ENCODE assay signal across 20 cellular contexts in the genomic region with DNA sequence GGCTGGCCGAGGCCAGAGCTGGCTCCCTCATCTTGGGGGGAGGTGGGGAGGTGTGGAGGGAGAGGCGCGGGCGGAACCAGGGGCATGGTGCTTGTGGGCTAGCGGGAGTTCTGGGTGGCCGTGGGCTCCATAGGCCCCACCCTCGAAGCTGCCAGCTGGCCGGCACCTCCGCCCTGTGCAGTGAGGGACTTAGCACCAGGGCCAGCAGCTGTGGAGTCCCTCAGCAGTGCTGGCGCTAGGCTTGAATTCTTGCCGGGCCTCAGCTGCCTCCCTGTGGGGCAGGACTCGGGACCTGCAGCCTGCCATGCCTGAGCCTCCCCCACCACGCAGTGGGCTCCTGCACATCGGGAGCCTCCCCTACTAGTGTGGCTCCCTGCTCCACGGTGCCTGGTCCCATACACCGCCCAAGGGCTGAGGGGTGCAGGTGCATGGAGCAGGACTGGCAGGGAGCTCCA.
DNase-seq lines count a peak whose midpoint lies in the region; ATAC-seq, FAIRE-seq and TF ChIP-seq lines count a peak whose summit lies in the region.
"Had no signal": no experiment of that assay in that cellular context is flagged by ENCODE, and none has a peak within 500 bp of the region (broad histone marks: within the 10 kb centered on the region; RNA-seq: fewer than 3 reads in every experiment).

No MANE protein-coding gene starts in this region.

- H4K91ac ChIP-seq in mesenchymal stem cell (ENCODE audit: low read length): no peak overlapping the region

- H3K9me3 ChIP-seq in kidney (ENCODE audit: control insufficient read depth in 1 of 2, low read length in 2 of 2) (no peaks in the 10 kb centered on the region), mesenchymal stem cell (ENCODE audit: control insufficient read depth, low read length) (no peaks in the 10 kb centered on the region), sigmoid colon (no peaks in the 10 kb centered on the region), upper lobe of right lung (no peaks in the 10 kb centered on the region), esophagus muscularis mucosa (no peaks in the 10 kb centered on the region)

- H2AK5ac ChIP-seq in mesenchymal stem cell (ENCODE audit: low read length, severe bottlenecking): peak overlapping the region; percentile 93

- H3K18ac ChIP-seq in mesenchymal stem cell (ENCODE audit: low read depth in 1 of 2, low read length in 2 of 2): no peak overlapping the region

- no peak for FAIRE-seq in kidney (lab: Jason Lieb, UNC)
- FAIRE-seq: GM12891, GM18507, H1 had no signal

- no peak for TF ChIP-seq CTCF in kidney (IDR thresholded peaks at IDR 0.05; ENCODE audit: borderline replicate concordance, extremely low read depth, insufficient read depth)
- no peak for TF ChIP-seq CTCF in sigmoid colon (IDR thresholded peaks at IDR 0.05)
- no peak for TF ChIP-seq CTCF in upper lobe of right lung (IDR thresholded peaks at IDR 0.05)
- no peak for TF ChIP-seq CTCF in esophagus muscularis mucosa (IDR thresholded peaks at IDR 0.05)

- peak; percentile 66 for DNase-seq in kidney
- DNase-seq in mesenchymal stem cell: no peak
- DNase-seq in sigmoid colon: peak; percentile 64
- no peak for DNase-seq in upper lobe of right lung
- no peak for DNase-seq in esophagus muscularis mucosa (ENCODE audit: extremely low spot score)
- DNase-seq: C1 segment of cervical spinal cord; Calu3; CD4-positive, alpha-beta memory T cell; COR-L47; DMS53; DMS79 treated with DMSO at 0.1 percent for 48 hours; GF-D8; GM23248; H7; HCEC 1CT had no signal

- H2BK5ac ChIP-seq in mesenchymal stem cell (ENCODE audit: low read depth, low read length, poor library complexity, severe bottlenecking): peak overlapping the region; percentile 39

- ATAC-seq in upper lobe of right lung (peak; percentile 47), GM21526 (IDR thresholded peaks at IDR 0.05; ENCODE audit: low FRiP score, unreplicated experiment) (no peak), HG02884 (IDR thresholded peaks at IDR 0.05; ENCODE audit: unreplicated experiment) (no peak)

- no peak overlapping the region for H2BK120ac ChIP-seq in mesenchymal stem cell (ENCODE audit: low read depth, low read length)

- intact Hi-C loops in kidney (cut with DNase I): no loop called here
- intact Hi-C loops in sigmoid colon (cut with DNase I): no loop called here
- intact Hi-C loops in upper lobe of right lung (cut with DNase I): no loop called here
- intact Hi-C loops in esophagus muscularis mucosa (cut with DNase I): no loop called here

- H3K9ac ChIP-seq in kidney (ENCODE audit: low read length in 2 of 2) (no peak overlapping the region), mesenchymal stem cell (ENCODE audit: low read length) (no peak overlapping the region)
- H3K9ac ChIP-seq: GM23248 had no signal

- no peak for TF ChIP-seq POLR2A in sigmoid colon (IDR thresholded peaks at IDR 0.05)
- no peak for TF ChIP-seq POLR2A in esophagus muscularis mucosa (IDR thresholded peaks at IDR 0.05; ENCODE audit: low read depth)

- H2BK12ac ChIP-seq in mesenchymal stem cell (ENCODE audit: low read length in 2 of 2): no peak overlapping the region

- TF ChIP-seq EP300 in sigmoid colon (IDR thresholded peaks at IDR 0.05): no peak
- no peak for TF ChIP-seq EP300 in esophagus muscularis mucosa (IDR thresholded peaks at IDR 0.05)

- H3K79me1 ChIP-seq in mesenchymal stem cell (replicated peaks; ENCODE audit: low read length, poor library complexity, severe bottlenecking): no peaks in the 10 kb centered on the region

- H2BK15ac ChIP-seq in mesenchymal stem cell (ENCODE audit: low read depth, poor library complexity, severe bottlenecking): no peak overlapping the region

- H3K4ac ChIP-seq in mesenchymal stem cell (ENCODE audit: low read depth in 1 of 2, low read length in 2 of 2): no peak overlapping the region

- no peak overlapping the region for H3K14ac ChIP-seq in mesenchymal stem cell (ENCODE audit: low read length in 2 of 2)

- no peak overlapping the region for H3K4me3 ChIP-seq in kidney (ENCODE audit: low read length in 2 of 2)
- H3K4me3 ChIP-seq in mesenchymal stem cell (ENCODE audit: insufficient read depth in 1 of 2, low read depth in 1 of 2, low read length in 2 of 2): no peak overlapping the region
- no peak overlapping the region for H3K4me3 ChIP-seq in sigmoid colon
- no peak overlapping the region for H3K4me3 ChIP-seq in upper lobe of right lung
- no peak overlapping the region for H3K4me3 ChIP-seq in esophagus muscularis mucosa
- H3K4me3 ChIP-seq: GM23248 had no signal

- H3K36me3 ChIP-seq in kidney (ENCODE audit: control insufficient read depth in 1 of 2, insufficient read depth in 2 of 2, low read length in 2 of 2) (no peaks in the 10 kb centered on the region), mesenchymal stem cell (ENCODE audit: control insufficient read depth in 1 of 2, insufficient read depth in 2 of 2, low read depth in 1 of 2, low read length in 2 of 2) (peaks cover 0 to 6% of the 10 kb centered on the region in 2 experiments), sigmoid colon (no peaks in the 10 kb centered on the region), upper lobe of right lung (no peaks in the 10 kb centered on the region), esophagus muscularis mucosa (no peaks in the 10 kb centered on the region)

- peaks cover 2 to 7% of the 10 kb centered on the region in 2 donors for H3K4me1 ChIP-seq in kidney (ENCODE audit: control insufficient read depth in 1 of 2, insufficient read depth in 1 of 2, low read depth in 1 of 2, low read length in 2 of 2)
- H3K4me1 ChIP-seq in mesenchymal stem cell (ENCODE audit: control insufficient read depth, insufficient read depth, low read depth, low read length): peaks cover 9% of the 10 kb centered on the region
- H3K4me1 ChIP-seq in sigmoid colon: no peaks in the 10 kb centered on the region
- H3K4me1 ChIP-seq in upper lobe of right lung: no peaks in the 10 kb centered on the region
- H3K4me1 ChIP-seq in esophagus muscularis mucosa: peaks cover 0 to 22% (median 0%) of the 10 kb centered on the region in 4 donors

- H4K8ac ChIP-seq in mesenchymal stem cell (ENCODE audit: low read length): no peak overlapping the region

- no peak overlapping the region for H2AFZ ChIP-seq in mesenchymal stem cell (ENCODE audit: low read depth, low read length)
- H2AFZ ChIP-seq: GM23248 had no signal

- H3K27me3 ChIP-seq in mesenchymal stem cell (ENCODE audit: control insufficient read depth in 1 of 2, insufficient read depth in 1 of 2, low read length in 2 of 2): no peaks in the 10 kb centered on the region
- H3K27me3 ChIP-seq in sigmoid colon: no peaks in the 10 kb centered on the region
- no peaks in the 10 kb centered on the region for H3K27me3 ChIP-seq in upper lobe of right lung
- H3K27me3 ChIP-seq in esophagus muscularis mucosa: no peaks in the 10 kb centered on the region

- no peak overlapping the region for H3K27ac ChIP-seq in kidney (ENCODE audit: low read depth in 2 of 2, low read length in 2 of 2)
- H3K27ac ChIP-seq in mesenchymal stem cell (ENCODE audit: low read length, poor library complexity, severe bottlenecking): no peak overlapping the region
- no peak overlapping the region for H3K27ac ChIP-seq in sigmoid colon
- no peak overlapping the region for H3K27ac ChIP-seq in upper lobe of right lung
- H3K27ac ChIP-seq in esophagus muscularis mucosa (replicated peaks in 1 of 4): no peak overlapping the region
- H3K27ac ChIP-seq: GM23248 had no signal

- H3K4me2 ChIP-seq in mesenchymal stem cell (ENCODE audit: low read length, poor library complexity, severe bottlenecking): no peak overlapping the region

- H3K23ac ChIP-seq in mesenchymal stem cell (ENCODE audit: low read length in 2 of 2): no peak overlapping the region

- 97% methylated on average over 16 of the region's 16 CpGs for WGBS in mesenchymal stem cell
- 87 to 93% methylated on average over 16 of the region's 16 CpGs for WGBS in sigmoid colon, 2 donors
- WGBS in esophagus muscularis mucosa: 88% methylated on average over 7 of the region's 16 CpGs

Comparison
In these comparisons a context has a peak if more than half of its experiments do, and no peak if none do; other contexts are left out.
1. DNase-seq: peak in kidney (single experiment) and sigmoid colon (single experiment); none in mesenchymal stem cell (single experiment), upper lobe of right lung (single experiment) and esophagus muscularis mucosa (single experiment).